Comparison of ENCODE assay signal across 15 cellular contexts in genomic region chr12:7503686-7504085, GRCh38. TPM values are rescaled to one million over a fixed set of nuclear protein-coding genes. Genes with fewer than 3 reads are reported as not detected.
DNase-seq lines count a peak whose midpoint lies in the region; ATAC-seq, FAIRE-seq and TF ChIP-seq lines count a peak whose summit lies in the region.
"Had no signal": no experiment of that assay in that cellular context is flagged by ENCODE, and none has a peak within 500 bp of the region (broad histone marks: within the 10 kb centered on the region; RNA-seq: fewer than 3 reads in every experiment).

Gene CD163, minus strand, starts transcription at chr12:7503777. Its CDS starts 87 bp downstream, at chr12:7503690.

- H3K27ac ChIP-seq in Peyer's patch (peak within 1 kb of the TSS in 3 of 4 donors; percentile 6 to 49 (median 15)), neutrophil (peak within 1 kb of the TSS; percentile 54), urinary bladder (ENCODE audit: low read depth) (no peak within 1 kb of the TSS)

- peak; percentile 63 for ATAC-seq in Right ventricle myocardium superior (ENCODE audit: poor library complexity)
- ATAC-seq in HG03354 (IDR thresholded peaks at IDR 0.05; ENCODE audit: poor library complexity, severe bottlenecking, unreplicated experiment) = no peak

- H3K36me3 ChIP-seq in Peyer's patch (no peaks in the 10 kb centered on the region), neutrophil (no peaks in the 10 kb centered on the region), urinary bladder (ENCODE audit: insufficient read depth) (no peaks in the 10 kb centered on the region)

- no peak for DNase-seq in Peyer's patch
- DNase-seq in Right ventricle myocardium superior = no peak
- DNase-seq in GM10266 (ENCODE audit: extremely low spot score) = no peak
- DNase-seq in frontal cortex (ENCODE audit: low spot score in 2 of 2) = no peak
- DNase-seq: activated CD4-positive, alpha-beta T cell treated with anti-CD3 and anti-CD28 coated beads, Interleukin-2, amount 50 U/mL, for 48 hours; activated gamma-delta T cell; NCI-H2171 treated with DMSO at 0.1 percent for 48 hours had no signal

- TF ChIP-seq POLR2A in Peyer's patch (IDR thresholded peaks at IDR 0.05) = no peak

- H3K4me3 ChIP-seq in Peyer's patch = peak within 1 kb of the TSS in 1 of 4 donors; percentile 9
- H3K4me3 ChIP-seq in neutrophil (ENCODE audit: low read depth in 1 of 2, low read length in 1 of 2) = peak within 1 kb of the TSS in 1 of 2 experiments; percentile 8
- no peak within 1 kb of the TSS for H3K4me3 ChIP-seq in urinary bladder (ENCODE audit: low read depth, low read length)

- intact Hi-C loops in Right ventricle myocardium superior (cut with DNase I) = no loop called here

- H3K4me1 ChIP-seq in Peyer's patch (no peaks in the 10 kb centered on the region), neutrophil (ENCODE audit: control insufficient read depth in 1 of 2, insufficient read depth in 1 of 2, low read depth in 1 of 2, low read length in 1 of 2) (peaks cover 21 to 28% of the 10 kb centered on the region in 2 experiments), urinary bladder (ENCODE audit: insufficient read depth) (no peaks in the 10 kb centered on the region)

- FAIRE-seq in frontal cortex (lab: Jason Lieb, UNC) = no peak

- H3K9me3 ChIP-seq in Peyer's patch (no peaks in the 10 kb centered on the region), neutrophil (no peaks in the 10 kb centered on the region)

- TF ChIP-seq CTCF in Peyer's patch (IDR thresholded peaks at IDR 0.05) (no peak), neutrophil (IDR thresholded peaks at IDR 0.05) (no peak), GM10266 (IDR thresholded peaks at IDR 0.05; ENCODE audit: control insufficient read depth, insufficient read depth, low read depth, missing control alignments) (no peak)

- WGBS in urinary bladder = 70% methylated on average over 2 of the region's 2 CpGs

- H3K27me3 ChIP-seq in Peyer's patch (no peaks in the 10 kb centered on the region), neutrophil (peaks cover 43% of the 10 kb centered on the region)

RNA-seq across cellular contexts. Expression of gene CD163, which starts in this region (rescaled TPM):
- total RNA-seq in Peyer's patch (10 to 100 TPM; 14.4 to 72.5 (median 46.7) TPM), Right ventricle myocardium superior (72.0 TPM), urinary bladder (19.1 TPM), frontal cortex (1.6 TPM)
- 243 TPM for polyA plus RNA-seq in urinary bladder
- total RNA-seq: fibroblast of lung; M059J; OCI-LY7; T-helper 2 cell treated with Interferon-gamma antibody and Interleukin-4, amounts not matched to agents 100 ng/mL and 5 ng/mL, for 36 hours had no signal
- polyA plus RNA-seq: neural cell had no signal
